ENCODE assay signal across 8 cellular contexts in genomic region chr3:56467108-56467507, GRCh38. TPM values are rescaled to one million over a fixed set of nuclear protein-coding genes. Genes with fewer than 3 reads are reported as not detected.
DNase-seq lines count a peak whose midpoint lies in the region; ATAC-seq and TF ChIP-seq lines count a peak whose summit lies in the region.

No MANE protein-coding gene starts in this region.

- no peaks in the 10 kb centered on the region for H3K9me3 ChIP-seq in MG63
- H3K9me3 ChIP-seq in endocrine pancreas (ENCODE audit: control insufficient read depth, low read length), result no peaks in the 10 kb centered on the region
- no peaks in the 10 kb centered on the region for H3K9me3 ChIP-seq in lower lobe of right lung

- DNase-seq in MG63 (peak; percentile 23), T-cell (peak in 15 of 34 experiments; percentile 2 to 25 (median 11)), lower lobe of right lung (peak; percentile 83)
- DNase-seq in stimulated activated CD8-positive, alpha-beta memory T cell treated with anti-CD3 and anti-CD28 coated beads, Interleukin-15, amount 100 ng/mL, for 48 hours (ENCODE audit: low read depth in 2 of 2), result peak; percentile 17 to 38

- no peak overlapping the region for H3K27ac Mint-ChIP-seq in T-cell

- intact Hi-C loops in lower lobe of right lung (cut with DNase I), result no loop called here

- H3K4me1 Mint-ChIP-seq in T-cell, result peaks cover 5 to 17% (median 16%) of the 10 kb centered on the region in 3 donors

- H3K4me3 ChIP-seq in GM08714 (ENCODE audit: low read length), result peak overlapping the region; percentile 20; the same call in 1 of the 2 replicates
- H3K4me3 ChIP-seq in MG63, result no peak overlapping the region
- H3K4me3 ChIP-seq in endocrine pancreas (ENCODE audit: control insufficient read depth, insufficient read depth, low read length), result peak overlapping the region; percentile 91
- H3K4me3 ChIP-seq in lower lobe of right lung, result peak overlapping the region; percentile 54

- POLR2A ChIA-PET in T-cell (lab: Charles Lee), result no interaction called here

- peak overlapping the region; percentile 73 for H3K9ac ChIP-seq in endocrine pancreas (ENCODE audit: control insufficient read depth, insufficient read depth, low read length)

- H3K27ac ChIP-seq in lower lobe of right lung, result no peak overlapping the region

- ATAC-seq in T-cell (replicated peaks in 1 of 4), result peak in 2 of 4 experiments; percentile 38 to 49
- ATAC-seq in lower lobe of right lung, result peak; percentile 92 to 96
- no peak for ATAC-seq in HG02840 (IDR thresholded peaks at IDR 0.05; ENCODE audit: low FRiP score, unreplicated experiment)
- no peak for ATAC-seq in HG02588 (IDR thresholded peaks at IDR 0.05; ENCODE audit: unreplicated experiment)

- peaks cover 7% of the 10 kb centered on the region for H3K27me3 ChIP-seq in MG63
- H3K27me3 ChIP-seq in endocrine pancreas (ENCODE audit: control insufficient read depth, insufficient read depth, low read length), result no peaks in the 10 kb centered on the region
- H3K27me3 ChIP-seq in lower lobe of right lung (ENCODE audit: low read depth), result peaks cover 40% of the 10 kb centered on the region

- no peaks in the 10 kb centered on the region for H3K36me3 Mint-ChIP-seq in T-cell

- no peak for TF ChIP-seq CTCF in lower lobe of right lung (IDR thresholded peaks at IDR 0.05)

- CTCF ChIA-PET in T-cell (lab: Charles Lee), result interaction anchor here (0.6 to 0.7 kb wide), 2 partner anchors 216 to 703 kb away, joined by 3 to 4 read pairs; no protein-coding TSS in a partner anchor

- peaks cover 68 to 75% of the 10 kb centered on the region in 2 donors for H3K27me3 Mint-ChIP-seq in T-cell

- H3K36me3 ChIP-seq in MG63 (no peaks in the 10 kb centered on the region), endocrine pancreas (ENCODE audit: control insufficient read depth, insufficient read depth, low read length) (no peaks in the 10 kb centered on the region), lower lobe of right lung (no peaks in the 10 kb centered on the region)

- no peaks in the 10 kb centered on the region for H3K9me3 Mint-ChIP-seq in T-cell

- H3K4me3 Mint-ChIP-seq in T-cell, result peak overlapping the region; percentile 57 to 67 (median 60)

- H3K4me1 ChIP-seq in endocrine pancreas (ENCODE audit: control insufficient read depth, insufficient read depth, low read length) (no peaks in the 10 kb centered on the region), lower lobe of right lung (no peaks in the 10 kb centered on the region)

RNA-seq across cellular contexts. Expression of gene ERC2, which starts 1.2 kb away (rescaled TPM):
- not detected in 2 replicates for total RNA-seq in MG63 (2014; rRNA removed; shearing (Covaris generic); ENCODE audit: low replicate concordance)
- total RNA-seq in T-cell (not detected), lower lobe of right lung (1.5 TPM)

Comparison
In these comparisons a context has a peak if more than half of its experiments do, and no peak if none do; other contexts are left out.
1. ATAC-seq: peak in lower lobe of right lung (2 of 2); none in HG02840 (single experiment) and HG02588 (single experiment).